ENCODE assay signal across 8 cellular contexts in the genomic region with DNA sequence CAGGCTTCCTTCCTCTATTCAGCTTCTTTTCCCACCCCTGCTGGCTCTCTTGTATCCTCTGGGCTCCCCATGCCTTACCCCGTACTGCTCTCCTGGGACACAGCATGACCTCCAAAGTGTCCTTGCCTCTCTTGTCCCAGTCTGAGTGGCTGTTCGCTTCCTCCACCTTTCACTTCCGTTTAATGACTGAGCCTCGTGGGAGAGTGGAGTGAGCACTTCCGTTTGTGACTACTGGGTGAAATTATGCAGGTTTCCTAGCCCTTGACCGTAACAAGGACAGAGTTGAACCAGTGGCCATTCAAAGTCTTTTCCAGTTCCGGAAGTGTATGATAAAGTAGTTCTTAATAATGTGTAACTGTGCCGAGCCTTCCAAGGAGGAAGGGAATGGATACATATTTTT.
DNase-seq lines count a peak whose midpoint lies in the region; ATAC-seq and TF ChIP-seq lines count a peak whose summit lies in the region.

No MANE protein-coding gene starts in this region.

- peaks cover 38% of the 10 kb centered on the region for H3K79me2 ChIP-seq in PC-9 (ENCODE audit: low read depth)

- no peak overlapping the region for H2AFZ ChIP-seq in PC-9

- H3F3A ChIP-seq in PC-9 (ENCODE audit: insufficient read depth, low read depth), result no peaks in the 10 kb centered on the region

- H3K4me1 ChIP-seq in right atrium auricular region, result peaks cover 0 to 84% of the 10 kb centered on the region in 2 donors
- H3K4me1 ChIP-seq in PC-9 (replicated peaks; ENCODE audit: insufficient read depth), result peaks cover 12% of the 10 kb centered on the region
- H3K4me1 ChIP-seq in thyroid gland, result peaks cover 28 to 43% of the 10 kb centered on the region in 2 donors

- POLR2A ChIA-PET in PC-9 (lab: Charles Lee; ENCODE audit: unreplicated experiment), result interaction anchor here (0.6 kb wide), 1 partner anchor 17 kb away, joined by 6 read pairs; no protein-coding TSS in a partner anchor

- H3K27ac ChIP-seq in right atrium auricular region (peak overlapping the region; percentile 18 to 52), PC-9 (no peak overlapping the region), thyroid gland (no peak overlapping the region)

- CTCF ChIA-PET in PC-9 (lab: Charles Lee), result no interaction called here

- H3K36me3 ChIP-seq in GM06990 (ENCODE audit: control insufficient read depth, insufficient read depth, low read length) (no peaks in the 10 kb centered on the region), right atrium auricular region (no peaks in the 10 kb centered on the region), PC-9 (ENCODE audit: low read depth) (no peaks in the 10 kb centered on the region), thyroid gland (no peaks in the 10 kb centered on the region)

- H3K27me3 ChIP-seq in GM06990 (replicated peaks; ENCODE audit: control insufficient read depth, insufficient read depth, low read length), result no peaks in the 10 kb centered on the region
- no peaks in the 10 kb centered on the region for H3K27me3 ChIP-seq in right atrium auricular region
- H3K27me3 ChIP-seq in PC-9 (ENCODE audit: insufficient read depth, low read depth), result no peaks in the 10 kb centered on the region
- no peaks in the 10 kb centered on the region for H3K27me3 ChIP-seq in thyroid gland

- H3K4me2 ChIP-seq in PC-9, result no peak overlapping the region

- TF ChIP-seq CTCF in GM06990 (IDR thresholded peaks at IDR 0.05; ENCODE audit: insufficient read depth, low read length, poor library complexity, severe bottlenecking), result no peak
- no peak for TF ChIP-seq CTCF in NB4 (IDR thresholded peaks at IDR 0.05; ENCODE audit: low read depth, low read length)
- no peak for TF ChIP-seq CTCF in right atrium auricular region (IDR thresholded peaks at IDR 0.05)
- no peak for TF ChIP-seq CTCF in PC-9 (conservative IDR thresholded peaks at IDR 0.05)
- TF ChIP-seq CTCF in thyroid gland (IDR thresholded peaks at IDR 0.05), result no peak

- peaks cover 3% of the 10 kb centered on the region; the same call in 1 of the 2 replicates for H4K20me1 ChIP-seq in PC-9 (ENCODE audit: insufficient read depth)

- BruUV-seq in PC-9 (replicated peaks; lab: Mats Ljungman, UMichigan), result no TSS peak

- peak; percentile 85 for ATAC-seq in GM21619 (IDR thresholded peaks at IDR 0.05; ENCODE audit: unreplicated experiment)

- 61 to 67% methylated on average over 8 of the region's 8 CpGs for WGBS in thyroid gland, 2 donors

- TF ChIP-seq POLR2A in NB4 (IDR thresholded peaks at IDR 0.05; ENCODE audit: extremely low read depth, insufficient read length) (no peak), thyroid gland (IDR thresholded peaks at IDR 0.05) (no peak)

- no peaks in the 10 kb centered on the region for H3K9me2 ChIP-seq in PC-9 (ENCODE audit: insufficient read depth)

- intact Hi-C loops in PC-9 (cut with micrococcal nuclease; ENCODE audit: unreplicated experiment), result loop anchor here (10.0 kb wide), 1 partner anchor 138 kb away; no protein-coding TSS in a partner anchor
- intact Hi-C loops in thyroid gland (cut with DNase I), result no loop called here

- H3K4me3 ChIP-seq in GM06990 (replicated peaks; ENCODE audit: low read depth, low read length) (no peak overlapping the region), NB4 (ENCODE audit: low read depth, low read length) (peak overlapping the region; percentile 19), right atrium auricular region (no peak overlapping the region), PC-9 (no peak overlapping the region), thyroid gland (replicated peaks in 1 of 3) (no peak overlapping the region)

- H3K9me3 ChIP-seq in right atrium auricular region, result no peaks in the 10 kb centered on the region
- H3K9me3 ChIP-seq in PC-9 (ENCODE audit: insufficient read depth, low read depth), result no peaks in the 10 kb centered on the region
- no peaks in the 10 kb centered on the region for H3K9me3 ChIP-seq in thyroid gland

- DNase-seq in GM06990 (ENCODE audit: extremely low read depth, insufficient read length) (peak; percentile 41), NB4 (ENCODE audit: low read depth) (peak; percentile 80), right atrium auricular region (ENCODE audit: low spot score) (no peak), Kasumi-1 (lab: John Stamatoyannopoulos, UW) (no peak), cerebellar nuclear complex (lab: John Stamatoyannopoulos, UW) (no peak), PC-9 (no peak), thyroid gland (no peak)

Comparison
In these comparisons a context has a peak if more than half of its experiments do, and no peak if none do; other contexts are left out.
1. DNase-seq: peak in GM06990 (single experiment) and NB4 (single experiment); none in right atrium auricular region (single experiment), Kasumi-1 (0 of 2), cerebellar nuclear complex (0 of 2), PC-9 (0 of 2) and thyroid gland (0 of 2).
2. H3K27ac ChIP-seq: peak in right atrium auricular region (2 of 2); none in PC-9 (single experiment) and thyroid gland (0 of 3).